17 cellular contexts compared by ENCODE assay signal in genomic region chr5:546376-546908, GRCh38.
"Had no signal": no experiment of that assay in that cellular context is flagged by ENCODE, and none has a peak within 500 bp of the region (broad histone marks: within the 10 kb centered on the region; RNA-seq: fewer than 3 reads in every experiment).

No MANE protein-coding gene starts in this region.

- H3K36me3 ChIP-seq: brain microvascular endothelial cell, left lung, ovary, suprapubic skin, vagina had no signal

- H3K27ac ChIP-seq: brain microvascular endothelial cell, left lung, ovary, SK-N-MC, suprapubic skin, vagina had no signal

- H3K27me3 ChIP-seq: ovary, vagina had no signal

- H3K9me3 ChIP-seq: left lung, ovary, suprapubic skin, vagina had no signal

- H3K4me3 ChIP-seq: left lung, ovary, SK-N-MC, suprapubic skin, vagina had no signal

- H3K4me1 ChIP-seq: vagina had no signal

- DNase-seq: activated B cell treated with CpG ODN at 0.5 μM for 24 hours; activated CD4-positive, alpha-beta T cell treated with anti-CD3 and anti-CD28 coated beads for 48 hours; activated CD8-positive, alpha-beta T cell treated with anti-CD3 and anti-CD28 coated beads, Interleukin-2, amount 10 ng/mL, durations not matched to agents 7 days and 5 days; activated naive CD4-positive, alpha-beta T cell; activated T-cell treated with anti-CD3 and anti-CD28 coated beads, Interleukin-2, amount 50 U/mL, for 72 hours; brain microvascular endothelial cell; effector CD4-positive, alpha-beta T cell; mammary epithelial cell; naive B cell; stimulated activated CD4-positive, alpha-beta T cell treated with anti-CD3 and anti-CD28 coated beads, Interleukin-15, amount 100 ng/mL, for 24 hours; stimulated activated CD4-positive, alpha-beta T cell treated with anti-CD3 and anti-CD28 coated beads, Interleukin-2, amount 100 ng/mL, for 48 hours; trophoblast cell had no signal

- ATAC-seq: activated CD8-positive, alpha-beta T cell treated with anti-CD3 and anti-CD28 coated beads, Interleukin-2, amount 10 ng/mL, durations not matched to agents 7 days and 5 days; activated T-cell treated with anti-CD3 and anti-CD28 coated beads, Interleukin-2, amount 50 U/mL, for 72 hours; left lung had no signal
